1 cellular context compared by ENCODE assay signal in genomic region chr1:62196091-62196690, GRCh38.
TF ChIP-seq lines count a peak whose summit lies in the region.

No MANE protein-coding gene starts in this region.

TF ChIP-seq in HepG2, 621 proteins besides CTCF, POLR2A, EP300 and RAD21:
- no peak for TF ChIP-seq ZSCAN20 (CRISPR knock-in tag; IDR thresholded peaks at IDR 0.05; ENCODE audit: borderline replicate concordance)
- TF ChIP-seq ISL2 (CRISPR knock-in tag; IDR thresholded peaks at IDR 0.05): no peak
- TF ChIP-seq SIN3B (IDR thresholded peaks at IDR 0.05; ENCODE audit: low read length): no peak
- TF ChIP-seq MTA1 (CRISPR knock-in tag; IDR thresholded peaks at IDR 0.05; ENCODE audit: borderline replicate concordance): no peak
- no peak for TF ChIP-seq GZF1 (CRISPR knock-in tag; IDR thresholded peaks at IDR 0.05)
- no peak for TF ChIP-seq FOXP4 (CRISPR knock-in tag; IDR thresholded peaks at IDR 0.05)
- TF ChIP-seq ESRRA (CRISPR knock-in tag; IDR thresholded peaks at IDR 0.05; ENCODE audit: low read depth): no peak
- TF ChIP-seq, protein P1, sequence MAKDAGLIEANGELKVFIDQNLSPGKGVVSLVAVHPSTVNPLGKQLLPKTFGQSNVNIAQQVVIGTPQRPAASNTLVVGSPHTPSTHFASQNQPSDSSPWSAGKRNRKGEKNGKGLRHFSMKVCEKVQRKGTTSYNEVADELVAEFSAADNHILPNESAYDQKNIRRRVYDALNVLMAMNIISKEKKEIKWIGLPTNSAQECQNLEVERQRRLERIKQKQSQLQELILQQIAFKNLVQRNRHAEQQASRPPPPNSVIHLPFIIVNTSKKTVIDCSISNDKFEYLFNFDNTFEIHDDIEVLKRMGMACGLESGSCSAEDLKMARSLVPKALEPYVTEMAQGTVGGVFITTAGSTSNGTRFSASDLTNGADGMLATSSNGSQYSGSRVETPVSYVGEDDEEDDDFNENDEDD (CRISPR knock-in tag; IDR thresholded peaks at IDR 0.05; ENCODE audit: borderline replicate concordance): no peak
